Comparison of ENCODE assay signal across 17 cellular contexts in genomic region chr3:178551916-178552321, GRCh38. TPM values are rescaled to one million over a fixed set of nuclear protein-coding genes. Genes with fewer than 3 reads are reported as not detected.
DNase-seq lines count a peak whose midpoint lies in the region; ATAC-seq lines count a peak whose summit lies in the region.
"Had no signal": no experiment of that assay in that cellular context is flagged by ENCODE, and none has a peak within 500 bp of the region (broad histone marks: within the 10 kb centered on the region; RNA-seq: fewer than 3 reads in every experiment).

No MANE protein-coding gene starts in this region.

- in situ Hi-C loops in KBM-7 (cut with MboI; ENCODE audit: low pct_unique_long_range_greater_than_20kb, low sequenced_read_pairs) = no loop called here

- H3K9ac ChIP-seq in adipocyte (ENCODE audit: low read length) = peak overlapping the region; percentile 21

- no peaks in the 10 kb centered on the region for H3K36me3 ChIP-seq in adipocyte (ENCODE audit: control insufficient read depth, insufficient read depth, low read length, severe bottlenecking)
- H3K36me3 ChIP-seq: esophagus squamous epithelium, tibial nerve had no signal

- H3K9me3 ChIP-seq in adipocyte (ENCODE audit: control insufficient read depth, low read length) = no peaks in the 10 kb centered on the region
- H3K9me3 ChIP-seq: esophagus squamous epithelium, tibial nerve had no signal

- ATAC-seq in left ventricle myocardium superior (peak; percentile 79), GM19397 (IDR thresholded peaks at IDR 0.05; ENCODE audit: unreplicated experiment) (no peak), GM21367 (IDR thresholded peaks at IDR 0.05; ENCODE audit: unreplicated experiment) (no peak)

- H3K27me3 ChIP-seq in adipocyte (replicated peaks; ENCODE audit: control insufficient read depth, insufficient read depth, low read length) = no peaks in the 10 kb centered on the region
- H3K27me3 ChIP-seq: esophagus squamous epithelium, tibial nerve had no signal

- intact Hi-C loops in left ventricle myocardium superior (cut with micrococcal nuclease) = no loop called here

- H3K4me3 ChIP-seq in adipocyte (ENCODE audit: low read length) = peak overlapping the region; percentile 49
- H3K4me3 ChIP-seq: tibial nerve had no signal

- H3K4me1 ChIP-seq in adipocyte (ENCODE audit: control insufficient read depth, insufficient read depth, low read length) = peaks cover 8% of the 10 kb centered on the region
- H3K4me1 ChIP-seq: tibial nerve had no signal

- DNase-seq in A172 (ENCODE audit: low spot score) (peak; percentile 12), KBM-7 (peak; percentile 16), adipocyte (ENCODE audit: low read depth) (peak; percentile 79), left ventricle myocardium superior (peak; percentile 30), NCI-H345 treated with DMSO at 0.1 percent for 48 hours (lab: John Stamatoyannopoulos, UW; ENCODE audit: unreplicated experiment) (no peak), DMS79 (lab: John Stamatoyannopoulos, UW) (no peak)
- DNase-seq: activated CD4-positive, CD25-positive, alpha-beta regulatory T cell treated with anti-CD3 and anti-CD28 coated beads, Interleukin-2, amount 50 U/mL, for 72 hours; activated gamma-delta T cell; cerebellar nuclear complex; DND-41; esophagus squamous epithelium; NCI-H446 treated with DMSO at 0.1 percent for 48 hours; nephron progenitor cell had no signal

RNA-seq across cellular contexts. Expression of gene KCNMB2, which starts 15.7 kb away (rescaled TPM):
- not detected in 2 replicates for total RNA-seq in A172 (2014; rRNA removed; shearing (Covaris generic))
- 2.7 TPM for total RNA-seq in left ventricle myocardium superior
- total RNA-seq: A673, tibial nerve had no signal

Comparison
In these comparisons a context has a peak if more than half of its experiments do, and no peak if none do; other contexts are left out.
1. DNase-seq: peak in A172 (single experiment), KBM-7 (single experiment), adipocyte (single experiment) and left ventricle myocardium superior (single experiment); none in NCI-H345 treated with DMSO at 0.1 percent for 48 hours (single experiment) and DMS79 (single experiment).